ENCODE assay signal across 26 cellular contexts in the genomic region with DNA sequence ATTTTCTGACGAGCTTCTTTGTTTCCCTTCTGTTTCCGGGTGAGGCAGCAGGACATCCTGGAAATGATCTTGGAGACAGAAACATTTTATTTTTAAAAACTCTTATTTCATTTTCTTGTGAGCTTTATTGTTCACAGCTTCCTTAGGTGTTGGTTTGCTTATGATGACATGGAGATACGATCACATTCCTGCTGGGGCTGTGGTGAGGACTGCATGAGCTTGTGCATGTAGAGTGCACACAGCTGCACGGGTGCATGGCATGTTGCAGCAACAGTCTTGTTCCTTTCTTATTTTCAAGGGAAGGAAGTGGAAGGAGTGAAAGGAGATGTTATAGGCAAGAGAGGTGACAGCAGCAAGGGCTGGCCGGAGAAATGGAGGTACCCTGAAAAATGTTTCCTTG. TPM values are rescaled to one million over a fixed set of nuclear protein-coding genes. Genes with fewer than 3 reads are reported as not detected.
"Had no signal": no experiment of that assay in that cellular context is flagged by ENCODE, and none has a peak within 500 bp of the region (broad histone marks: within the 10 kb centered on the region; RNA-seq: fewer than 3 reads in every experiment).

No MANE protein-coding gene starts in this region.

- H3K4me3 Mint-ChIP-seq: activated B cell treated with CpG ODN at 0.5 μM for 24 hours; activated CD4-positive, alpha-beta memory T cell treated with anti-CD3 and anti-CD28 coated beads, Interleukin-2, amount 10 ng/mL, durations not matched to agents 7 days and 5 days; activated CD4-positive, alpha-beta T cell treated with anti-CD3 and anti-CD28 coated beads for 36 hours; activated naive CD8-positive, alpha-beta T cell treated with anti-CD3 and anti-CD28 coated beads, Interleukin-2, amount 50 U/mL, for 24 hours; naive thymus-derived CD4-positive, alpha-beta T cell; neural progenitor cell; T-helper 1 cell treated with Interleukin-12 subunit alpha and Interleukin-12 subunit beta and Interleukin-4 antibody, amounts not matched to agents 30 μg/mL and 1 μg/mL, for 36 hours had no signal

- H3K4me1 ChIP-seq: neural progenitor cell, psoas muscle had no signal

- DNase-seq: activated B cell treated with CpG ODN at 0.5 μM for 24 hours; activated CD4-positive, alpha-beta memory T cell treated with anti-CD3 and anti-CD28 coated beads, Interleukin-2, amount 10 ng/mL, durations not matched to agents 7 days and 5 days; activated CD4-positive, alpha-beta T cell treated with anti-CD3 and anti-CD28 coated beads for 36 hours; activated effector memory CD4-positive, alpha-beta T cell treated with anti-CD3 and anti-CD28 coated beads, Interleukin-2, amount 50 U/mL, for 16 hours; activated naive CD4-positive, alpha-beta T cell treated with anti-CD3 and anti-CD28 coated beads, Interleukin-2, amount 50 U/mL, for 16 hours; activated naive CD8-positive, alpha-beta T cell treated with anti-CD3 and anti-CD28 coated beads, Interleukin-2, amount 50 U/mL, for 24 hours; activated T-cell treated with anti-CD3 and anti-CD28 coated beads for 4 hours; effector memory CD4-positive, alpha-beta T cell; foreskin melanocyte; hypothalamus; mesenchymal stem cell; naive thymus-derived CD4-positive, alpha-beta T cell; pancreas; psoas muscle; right cardiac atrium; stimulated activated CD4-positive, alpha-beta T cell treated with anti-CD3 and anti-CD28 coated beads, Interleukin-12 subunit alpha, Interleukin-12 subunit beta, amount 100 ng/mL, for 4 hours; stimulated activated CD4-positive, alpha-beta T cell treated with anti-CD3 and anti-CD28 coated beads, Interleukin-4, amount 100 ng/mL, for 4 hours; stimulated activated naive CD8-positive, alpha-beta T cell treated with anti-CD3 and anti-CD28 coated beads, Interleukin-15, Interleukin-2, amounts not matched to agents 100 U/mL and 50 U/mL, for 24 hours; T1000 had no signal

- H3K4me1 Mint-ChIP-seq: activated CD4-positive, alpha-beta memory T cell treated with anti-CD3 and anti-CD28 coated beads, Interleukin-2, amount 10 ng/mL, durations not matched to agents 7 days and 5 days; naive thymus-derived CD4-positive, alpha-beta T cell; neural progenitor cell had no signal

- FAIRE-seq: endothelial cell of umbilical vein, pancreas had no signal

- H3K36me3 Mint-ChIP-seq: naive thymus-derived CD4-positive, alpha-beta T cell; neural progenitor cell had no signal

- H3K36me3 ChIP-seq: neural progenitor cell, pancreas had no signal

- H3K27ac ChIP-seq: neural progenitor cell, pancreas, psoas muscle had no signal

- ATAC-seq: activated CD4-positive, alpha-beta T cell treated with anti-CD3 and anti-CD28 coated beads for 36 hours; activated naive CD8-positive, alpha-beta T cell treated with anti-CD3 and anti-CD28 coated beads, Interleukin-2, amount 50 U/mL, for 24 hours; esophagus mucosa; naive thymus-derived CD4-positive, alpha-beta T cell; psoas muscle; right cardiac atrium; stimulated activated naive CD8-positive, alpha-beta T cell treated with anti-CD3 and anti-CD28 coated beads, Interleukin-15, Interleukin-2, amounts not matched to agents 100 U/mL and 50 U/mL, for 24 hours had no signal

- H3K4me2 ChIP-seq: neural progenitor cell had no signal

- H3K4me3 ChIP-seq: neural progenitor cell, pancreas, psoas muscle had no signal

- H2AFZ ChIP-seq: neural progenitor cell had no signal

- H3K27me3 Mint-ChIP-seq: activated CD4-positive, alpha-beta memory T cell treated with anti-CD3 and anti-CD28 coated beads, Interleukin-2, amount 10 ng/mL, durations not matched to agents 7 days and 5 days; activated CD4-positive, alpha-beta T cell treated with anti-CD3 and anti-CD28 coated beads for 36 hours; activated naive CD8-positive, alpha-beta T cell treated with anti-CD3 and anti-CD28 coated beads, Interleukin-2, amount 50 U/mL, for 24 hours had no signal

- H3K27ac Mint-ChIP-seq: activated B cell treated with CpG ODN at 0.5 μM for 24 hours; activated CD4-positive, alpha-beta memory T cell treated with anti-CD3 and anti-CD28 coated beads, Interleukin-2, amount 10 ng/mL, durations not matched to agents 7 days and 5 days; activated CD4-positive, alpha-beta T cell treated with anti-CD3 and anti-CD28 coated beads for 36 hours; activated naive CD8-positive, alpha-beta T cell treated with anti-CD3 and anti-CD28 coated beads, Interleukin-2, amount 50 U/mL, for 24 hours; naive thymus-derived CD4-positive, alpha-beta T cell; neural progenitor cell; T-helper 1 cell treated with Interleukin-12 subunit alpha and Interleukin-12 subunit beta and Interleukin-4 antibody, amounts not matched to agents 30 μg/mL and 1 μg/mL, for 36 hours had no signal

- H3K27me3 ChIP-seq: neural progenitor cell, pancreas had no signal

- H3K9ac ChIP-seq: neural progenitor cell had no signal

- H3K9me3 ChIP-seq: pancreas had no signal

- H3K9me3 Mint-ChIP-seq: activated B cell treated with CpG ODN at 0.5 μM for 24 hours; activated CD4-positive, alpha-beta memory T cell treated with anti-CD3 and anti-CD28 coated beads, Interleukin-2, amount 10 ng/mL, durations not matched to agents 7 days and 5 days; activated naive CD8-positive, alpha-beta T cell treated with anti-CD3 and anti-CD28 coated beads, Interleukin-2, amount 50 U/mL, for 24 hours had no signal

RNA-seq across cellular contexts. Expression of gene BTNL8, which starts 1.2 kb away (rescaled TPM):
- total RNA-seq: activated B cell treated with CpG ODN at 0.5 μM for 24 hours; activated CD4-positive, alpha-beta memory T cell treated with anti-CD3 and anti-CD28 coated beads, Interleukin-2, amount 10 ng/mL, durations not matched to agents 7 days and 5 days; cerebellum; endothelial cell of umbilical vein; esophagus mucosa; mononuclear cell; naive thymus-derived CD4-positive, alpha-beta T cell; ureter had no signal
